Comparison of ENCODE assay signal across 8 cellular contexts in genomic region chr6:43426928-43427405, GRCh38. TPM values are rescaled to one million over a fixed set of nuclear protein-coding genes. Genes with fewer than 3 reads are reported as not detected.
A peak's percentile ranks its signal among the peaks of the same experiment; 100 is the strongest.
DNase-seq lines count a peak whose midpoint lies in the region; ATAC-seq and TF ChIP-seq lines count a peak whose summit lies in the region.

No MANE protein-coding gene starts in this region.

- WGBS in esophagus muscularis mucosa, result 42% methylated on average over 23 of the region's 23 CpGs
- 27% methylated on average over 23 of the region's 23 CpGs for WGBS in prostate gland

- H3K4me1 ChIP-seq in esophagus muscularis mucosa (peaks cover 14 to 33% (median 26%) of the 10 kb centered on the region in 4 donors), prostate gland (replicated peaks) (peaks cover 3% of the 10 kb centered on the region)

- intact Hi-C loops in esophagus muscularis mucosa (cut with DNase I), result loop anchor here (5.0 kb wide), 1 partner anchor 55 kb away; no protein-coding TSS in a partner anchor
- intact Hi-C loops in prostate gland (cut with DNase I), result loop anchor here (1.0 kb wide), 1 partner anchor 58 kb away; the partner anchor contains the start of gene ZNF318

- TF ChIP-seq CTCF in RWPE1 (conservative IDR thresholded peaks at IDR 0.05; ENCODE audit: low read depth) (no peak), esophagus muscularis mucosa (IDR thresholded peaks at IDR 0.05) (no peak), prostate gland (IDR thresholded peaks at IDR 0.05) (no peak)

- H3K27me3 ChIP-seq in esophagus muscularis mucosa (no peaks in the 10 kb centered on the region), prostate gland (replicated peaks; ENCODE audit: insufficient read depth) (no peaks in the 10 kb centered on the region)

- H3K9me3 ChIP-seq in esophagus muscularis mucosa, result no peaks in the 10 kb centered on the region
- H3K9me3 ChIP-seq in prostate gland, result no peaks in the 10 kb centered on the region

- no peak for ATAC-seq in GM18907 (IDR thresholded peaks at IDR 0.05; ENCODE audit: unreplicated experiment)

- TF ChIP-seq POLR2A in esophagus muscularis mucosa (IDR thresholded peaks at IDR 0.05; ENCODE audit: low read depth) (no peak), prostate gland (IDR thresholded peaks at IDR 0.05) (no peak)

- no peak for DNase-seq in RWPE1 (ENCODE audit: low spot score)
- no peak for DNase-seq in esophagus muscularis mucosa (ENCODE audit: extremely low spot score)
- DNase-seq in prostate gland (ENCODE audit: low spot score), result no peak
- DNase-seq in NCI-H345 treated with DMSO at 0.1 percent for 48 hours (lab: John Stamatoyannopoulos, UW; ENCODE audit: unreplicated experiment), result no peak
- DNase-seq in NCI-H146 (lab: John Stamatoyannopoulos, UW), result no peak
- DNase-seq in Ammon's horn (ENCODE audit: low spot score), result no peak

- TF ChIP-seq EP300 in esophagus muscularis mucosa (IDR thresholded peaks at IDR 0.05), result no peak

- H3K36me3 ChIP-seq in esophagus muscularis mucosa (peaks cover 0 to 10% (median 5%) of the 10 kb centered on the region in 4 donors), prostate gland (no peaks in the 10 kb centered on the region)

- H3K27ac ChIP-seq in RWPE1 (peak overlapping the region; percentile 96), esophagus muscularis mucosa (replicated peaks in 1 of 4) (peak overlapping the region; percentile 82 to 92 (median 88)), prostate gland (peak overlapping the region; percentile 75 to 77)

- peak overlapping the region; percentile 69; the same call in 1 of the 2 replicates for H3K4me3 ChIP-seq in GM08714 (ENCODE audit: low read length)
- H3K4me3 ChIP-seq in esophagus muscularis mucosa, result peak overlapping the region; percentile 77 to 88 (median 85)
- peak overlapping the region; percentile 51 to 69 for H3K4me3 ChIP-seq in prostate gland

- POLR2A ChIA-PET in RWPE1 (lab: Yijun Ruan, JAX; ENCODE audit: low non-redundant PET), result interaction anchor here (0.6 kb wide), 2 partner anchors 26 to 1704 kb away, joined by 3 to 4 read pairs; no protein-coding TSS in a partner anchor

- CTCF ChIA-PET in RWPE1 (lab: Yijun Ruan, JAX), result interaction anchor here (0.5 to 0.8 kb wide), 5 partner anchors 11 to 467 kb away, joined by 3 to 8 read pairs (median 5); no protein-coding TSS in a partner anchor

RNA-seq across cellular contexts. Expression of gene ABCC10, which starts 0.4 kb away (rescaled TPM):
- total RNA-seq in esophagus muscularis mucosa (10 to 100 TPM in 3 of 4 donors, 1 to 10 TPM in 1; 7.6 to 19.4 (median 12.5) TPM), prostate gland (10 to 100 TPM; 18.0 to 38.1 TPM)

RNA-seq across cellular contexts. Expression of gene DLK2, which starts 28.4 kb away (rescaled TPM):
- total RNA-seq in esophagus muscularis mucosa, result under 1 TPM in 2 of 4 donors, not detected in 2; 0.32 to 0.33 TPM
- 10 to 100 TPM; 13.5 to 46.1 TPM for total RNA-seq in prostate gland

RNA-seq across cellular contexts. Expression of gene TJAP1, which starts 50.4 kb away (rescaled TPM):
- total RNA-seq in esophagus muscularis mucosa, result 10 to 100 TPM; 19.9 to 34.4 (median 26.4) TPM
- 10 to 100 TPM; 29.1 to 51.6 TPM for total RNA-seq in prostate gland

RNA-seq across cellular contexts. Expression of gene ZNF318, which starts 57.5 kb away (rescaled TPM):
- total RNA-seq in esophagus muscularis mucosa (10 to 100 TPM; 11.1 to 17.3 (median 14.6) TPM), prostate gland (10 to 100 TPM; 15.1 to 41.6 TPM)

Comparison
In these comparisons a context has a peak if more than half of its experiments do, and no peak if none do; other contexts are left out.
1. RNA of gene DLK2, which starts 28.4 kb away (total RNA-seq): 13.5 to 46.1 TPM in prostate gland; 0.32 to 0.33 TPM in esophagus muscularis mucosa; every median in the first group is over 10 times any median in the second.
2. Peak in every context shown above with its lines, with median percentiles within 50 percentile points of each other: H3K4me3 ChIP-seq and H3K27ac ChIP-seq.